Comparison of ENCODE assay signal across 8 cellular contexts in genomic region chr10:73414230-73414981, GRCh38. TPM values are rescaled to one million over a fixed set of nuclear protein-coding genes. Genes with fewer than 3 reads are reported as not detected.
DNase-seq lines count a peak whose midpoint lies in the region; ATAC-seq, FAIRE-seq and TF ChIP-seq lines count a peak whose summit lies in the region.

No MANE protein-coding gene starts in this region.

- H4K20me1 ChIP-seq in BLaER1 (peaks cover 8% of the 10 kb centered on the region), GM12878 (ENCODE audit: control insufficient read depth, insufficient read depth) (no peaks in the 10 kb centered on the region)

- H3K36me3 ChIP-seq in BLaER1: no peaks in the 10 kb centered on the region
- no peaks in the 10 kb centered on the region; a peak in 1 of 4 replicates for H3K36me3 ChIP-seq in GM12878 (ENCODE audit: control insufficient read depth in 2 of 2, insufficient read depth in 2 of 2, low read length in 1 of 2)
- H3K36me3 ChIP-seq in tibial artery: no peaks in the 10 kb centered on the region

- in situ Hi-C loops in GM12878 (cut with MboI): no loop called here

- no peak for TF ChIP-seq EP300 in GM12878 (IDR thresholded peaks at IDR 0.05; ENCODE audit: borderline replicate concordance in 1 of 2, control insufficient read depth in 1 of 2, low read depth in 2 of 2, low read length in 2 of 2)

- peak overlapping the region; percentile 97 for H2AFZ ChIP-seq in GM12878 (ENCODE audit: control insufficient read depth, low read depth, low read length)

- peak overlapping the region; percentile 96 for H3K4me2 ChIP-seq in BLaER1
- H3K4me2 ChIP-seq in GM12878 (ENCODE audit: control insufficient read depth, insufficient read depth): peak overlapping the region; percentile 90

- intact Hi-C loops in GM12878 (cut with micrococcal nuclease; ENCODE audit: unreplicated experiment): loop anchor here (5.0 kb wide), 1 partner anchor 167 kb away; the partner anchor contains the start of gene DNAJC9
- intact Hi-C loops in tibial artery (cut with DNase I; ENCODE audit: low total_unique reads): loop anchor here (10.0 kb wide), 1 partner anchor 160 kb away; the partner anchor contains the start of gene MRPS16

- FAIRE-seq in GM12878 (lab: Jason Lieb, UNC): no peak

- TF ChIP-seq RAD21 in GM12878 (IDR thresholded peaks at IDR 0.05; ENCODE audit: insufficient read depth, low read depth, low read length): no peak

- no peak for TF ChIP-seq CTCF in GM12878 (IDR thresholded peaks at IDR 0.05 in 2 of 3, conservative IDR thresholded peaks at IDR 0.05 in 1 of 3; ENCODE audit: control insufficient read depth in 2 of 3, extremely low read depth in 1 of 3, insufficient read depth in 1 of 3, low read depth in 3 of 3, low read length in 3 of 3)
- TF ChIP-seq CTCF in tibial artery (IDR thresholded peaks at IDR 0.05): peak in 1 of 2 experiments; percentile 29

- H3K4me1 ChIP-seq in BLaER1 (peaks cover 21% of the 10 kb centered on the region), GM12878 (ENCODE audit: control insufficient read depth, insufficient read depth, low read length) (no peaks in the 10 kb centered on the region), tibial artery (peaks cover 0 to 26% (median 16%) of the 10 kb centered on the region in 4 donors)

- WGBS in GM12878 (ENCODE audit: insufficient coverage, insufficient replicate concordance, low lambda C conversion rate, missing lambda C conversion rate): 12% methylated on average over 19 of the region's 19 CpGs

- RAD21 ChIA-PET in GM12878 (lab: Charles Lee; ENCODE audit: unreplicated experiment): no interaction called here

- POLR2A ChIA-PET in GM12878 (lab: Charles Lee): interaction anchor here (1.0 kb wide), 1 partner anchor 318 kb away, joined by 4 read pairs; the partner anchor contains the start of gene P4HA1

- ATAC-seq in GM21381 (IDR thresholded peaks at IDR 0.05; ENCODE audit: unreplicated experiment): peak; percentile 24
- ATAC-seq in GM12878: no peak; the same call in 2 of the 3 replicates
- peak; percentile 36 for ATAC-seq in left lobe of liver
- no peak for ATAC-seq in GM18519 (IDR thresholded peaks at IDR 0.05; ENCODE audit: low FRiP score, unreplicated experiment)

- SMC1A ChIA-PET in GM12878 (lab: Charles Lee; ENCODE audit: uncharacterized antibody, unreplicated experiment): interaction anchor here (1.0 to 1.1 kb wide), 2 partner anchors 28 to 39 kb away, joined by 3 read pairs; no protein-coding TSS in a partner anchor

- TSS peak; percentile 71 for BruUV-seq in GM12878 (replicated peaks; lab: Mats Ljungman, UMichigan)

- no peaks in the 10 kb centered on the region for H3K27me3 ChIP-seq in BLaER1
- H3K27me3 ChIP-seq in GM12878 (replicated peaks in 1 of 2; ENCODE audit: control insufficient read depth in 2 of 2, insufficient read depth in 2 of 2, low read length in 1 of 2): no peaks in the 10 kb centered on the region
- no peaks in the 10 kb centered on the region for H3K27me3 ChIP-seq in tibial artery

- TF ChIP-seq POLR2A in GM12878 (IDR thresholded peaks at IDR 0.05; ENCODE audit: low read depth, low read length): no peak

- peak overlapping the region; percentile 98 for H3K4me3 ChIP-seq in BLaER1
- peak overlapping the region; percentile 84 for H3K4me3 ChIP-seq in GM12878
- peak overlapping the region; percentile 88 to 90 for H3K4me3 ChIP-seq in tibial artery

- peaks cover 43% of the 10 kb centered on the region for H3K79me2 ChIP-seq in GM12878 (ENCODE audit: control insufficient read depth, insufficient read depth, low read length)

- no peaks in the 10 kb centered on the region for H3K9me3 ChIP-seq in BLaER1
- H3K9me3 ChIP-seq in GM12878 (replicated peaks; ENCODE audit: control insufficient read depth, insufficient read depth, low read length): no peaks in the 10 kb centered on the region
- no peaks in the 10 kb centered on the region for H3K9me3 ChIP-seq in tibial artery

- CTCF ChIA-PET in GM12878 (lab: Yijun Ruan, JAX): interaction anchor here (0.7 to 1.3 kb wide), 2 partner anchors 12 to 150 kb away, joined by 3 read pairs; no protein-coding TSS in a partner anchor

- peak overlapping the region; percentile 91 for H3K27ac ChIP-seq in BLaER1
- peak overlapping the region; percentile 93 for H3K27ac ChIP-seq in GM12878 (ENCODE audit: control insufficient read depth, insufficient read depth)
- H3K27ac ChIP-seq in tibial artery: peak overlapping the region; percentile 97 to 98

- DNase-seq in KG1 (lab: John Stamatoyannopoulos, UW): peak; percentile 63
- no peak for DNase-seq in GM12878 (ENCODE audit: low read depth, low spot score)
- no peak for DNase-seq in left lobe of liver (ENCODE audit: low spot score)
- no peak for DNase-seq in tibial artery
- DNase-seq in GDM1 (lab: John Stamatoyannopoulos, UW): no peak

- H3K9ac ChIP-seq in BLaER1: peak overlapping the region; percentile 96
- H3K9ac ChIP-seq in GM12878 (ENCODE audit: control insufficient read depth, insufficient read depth, low read length): peak overlapping the region; percentile 93

TF ChIP-seq in GM12878, 131 proteins besides CTCF, POLR2A, EP300 and RAD21 (continues in another document):
- TF ChIP-seq MYC (IDR thresholded peaks at IDR 0.05; ENCODE audit: insufficient read depth, insufficient read length, insufficient replicate concordance, low read length, severe bottlenecking) (no peak), ESRRA (IDR thresholded peaks at IDR 0.05; ENCODE audit: low read length) (no peak), CHD1 (IDR thresholded peaks at IDR 0.05; ENCODE audit: low read depth, low read length) (no peak), KDM1A (IDR thresholded peaks at IDR 0.05; ENCODE audit: borderline replicate concordance) (no peak)

RNA-seq across cellular contexts. Expression of gene ANXA7, which starts 0.5 kb away (rescaled TPM):
- total RNA-seq in GM12878 (2013; cell fraction: nucleolus; rRNA removed): 44.3 and 46.5 TPM in 2 replicates
- total RNA-seq in GM12878 (2014; rRNA removed) (93.8 and 100 TPM in 2 replicates), GM12878 (2014; rRNA removed; fragmentation: Illumina TruSeq; extraction: Trizol) (101 TPM in 2 replicates), GM12878 (2021) (125 and 128 TPM in 2 replicates), left lobe of liver (89.9 TPM)
- polyA plus RNA-seq in GM12878 (2011; ENCODE audit: low read depth): 48.1 TPM
- polyA plus RNA-seq in GM12878 (2011; rRNA removed) (98.7 and 112 TPM in 2 replicates), GM12878 (2014; fragmentation: Illumina TruSeq; extraction: Trizol) (123 and 131 TPM in 2 replicates), GM12878 (2014; fragmentation: Nextera tagmentation; extraction: Ambion mirVana) (10 to 100 TPM; 70.6 to 75.8 TPM), GM12878 (2014; rRNA removed) (95.7 and 113 TPM in 2 replicates), GM12878 (2016; fragmentation: Nextera tagmentation; extraction: Ambion mirVana) (100 to 1,000 TPM; 177 to 184 TPM)
- 75.3 and 89.2 TPM in 2 replicates for polyA plus RNA-seq in GM12878 (2011; cell fraction: cytosol; rRNA removed)
- 72.4 and 75.5 TPM in 2 replicates for polyA plus RNA-seq in GM12878 (2011; cell fraction: nucleus; rRNA removed)
- polyA plus RNA-seq in GM12878 (2012): 58.3 and 63.7 TPM in 2 replicates
- polyA minus RNA-seq in GM12878 (2011; rRNA and poly(A)+ RNA removed): 75.4 and 87.9 TPM in 2 replicates
- polyA minus RNA-seq in GM12878 (2011; cell fraction: cytosol; rRNA and poly(A)+ RNA removed): 31.1 and 43.9 TPM in 2 replicates
- polyA minus RNA-seq in GM12878 (2011; cell fraction: nucleus; rRNA and poly(A)+ RNA removed): 21.6 and 28.9 TPM in 2 replicates

RNA-seq across cellular contexts. Expression of gene MSS51, which starts 19.0 kb away (rescaled TPM):
- total RNA-seq in GM12878 (2013; cell fraction: nucleolus; rRNA removed): 13.5 and 14.6 TPM in 2 replicates
- total RNA-seq in GM12878 (2014; rRNA removed): 1.6 and 2.1 TPM in 2 replicates
- 1.8 and 2.0 TPM in 2 replicates for total RNA-seq in GM12878 (2014; rRNA removed; fragmentation: Illumina TruSeq; extraction: Trizol)
- 1.2 and 1.5 TPM in 2 replicates for total RNA-seq in GM12878 (2021)
- polyA plus RNA-seq in GM12878 (2011; ENCODE audit: low read depth): 1.1 TPM
- polyA plus RNA-seq in GM12878 (2011; rRNA removed): 2.1 and 3.2 TPM in 2 replicates
- 1.1 and 1.2 TPM in 2 replicates for polyA plus RNA-seq in GM12878 (2011; cell fraction: cytosol; rRNA removed)
- polyA plus RNA-seq in GM12878 (2011; cell fraction: nucleus; rRNA removed): 6.6 and 7.3 TPM in 2 replicates
- 0.97 and 1.8 TPM in 2 replicates for polyA plus RNA-seq in GM12878 (2012)
- 1.5 TPM in 2 replicates for polyA plus RNA-seq in GM12878 (2014; fragmentation: Illumina TruSeq; extraction: Trizol)
- under 1 TPM; 0.39 to 0.84 TPM for polyA plus RNA-seq in GM12878 (2014; fragmentation: Nextera tagmentation; extraction: Ambion mirVana)
- polyA plus RNA-seq in GM12878 (2014; rRNA removed): 1.9 and 2.5 TPM in 2 replicates
- under 1 TPM; 0.06 to 0.59 TPM for polyA plus RNA-seq in GM12878 (2016; fragmentation: Nextera tagmentation; extraction: Ambion mirVana)
- polyA minus RNA-seq in GM12878 (2011; rRNA and poly(A)+ RNA removed): 2.0 and 3.8 TPM in 2 replicates
- polyA minus RNA-seq in GM12878 (2011; cell fraction: cytosol; rRNA and poly(A)+ RNA removed): not detected in 2 replicates
- 3.3 and 4.3 TPM in 2 replicates for polyA minus RNA-seq in GM12878 (2011; cell fraction: nucleus; rRNA and poly(A)+ RNA removed)
- 0.50 TPM for total RNA-seq in left lobe of liver

RNA-seq across cellular contexts. Expression of gene CFAP70, which starts 55.7 kb away (rescaled TPM):
- 2.0 and 2.7 TPM in 2 replicates for total RNA-seq in GM12878 (2013; cell fraction: nucleolus; rRNA removed)
- 0.34 and 0.38 TPM in 2 replicates for total RNA-seq in GM12878 (2014; rRNA removed)
- total RNA-seq in GM12878 (2014; rRNA removed; fragmentation: Illumina TruSeq; extraction: Trizol): 0.36 and 0.46 TPM in 2 replicates
- 0.51 and 0.58 TPM in 2 replicates for total RNA-seq in GM12878 (2021)
- 0.55 TPM for polyA plus RNA-seq in GM12878 (2011; ENCODE audit: low read depth)
- 0.72 TPM in 2 replicates for polyA plus RNA-seq in GM12878 (2011; rRNA removed)
- polyA plus RNA-seq in GM12878 (2011; cell fraction: cytosol; rRNA removed): 0.12 and 0.27 TPM in 2 replicates
- 1.5 and 1.8 TPM in 2 replicates for polyA plus RNA-seq in GM12878 (2011; cell fraction: nucleus; rRNA removed)
- 0.60 and 0.69 TPM in 2 replicates for polyA plus RNA-seq in GM12878 (2012)
- polyA plus RNA-seq in GM12878 (2014; fragmentation: Illumina TruSeq; extraction: Trizol): 0.44 and 0.57 TPM in 2 replicates
- polyA plus RNA-seq in GM12878 (2014; fragmentation: Nextera tagmentation; extraction: Ambion mirVana): under 1 TPM; 0.21 to 0.46 TPM
- 0.58 and 1.1 TPM in 2 replicates for polyA plus RNA-seq in GM12878 (2014; rRNA removed)
- polyA plus RNA-seq in GM12878 (2016; fragmentation: Nextera tagmentation; extraction: Ambion mirVana): under 1 TPM; 0.32 to 0.37 TPM
- polyA minus RNA-seq in GM12878 (2011; rRNA and poly(A)+ RNA removed): 0.21 and 0.22 TPM in 2 replicates
- polyA minus RNA-seq in GM12878 (2011; cell fraction: cytosol; rRNA and poly(A)+ RNA removed): 0.27 TPM in 1 of 2 replicates, not detected in the other
- polyA minus RNA-seq in GM12878 (2011; cell fraction: nucleus; rRNA and poly(A)+ RNA removed): 0.57 and 0.60 TPM in 2 replicates
- total RNA-seq in left lobe of liver: 2.8 TPM

Comparison
In these comparisons a context has a peak if more than half of its experiments do, and no peak if none do; other contexts are left out.
1. ATAC-seq: peak in GM21381 (single experiment) and left lobe of liver (single experiment); none in GM12878 (single experiment) and GM18519 (single experiment).
2. Peak in every context shown above with its lines, with median percentiles within 50 percentile points of each other: H3K27ac ChIP-seq and H3K4me3 ChIP-seq.